ENCODE assay signal across 7 cellular contexts in genomic region chr15:63237071-63237470, GRCh38. TPM values are rescaled to one million over a fixed set of nuclear protein-coding genes. Genes with fewer than 3 reads are reported as not detected.
DNase-seq lines count a peak whose midpoint lies in the region; ATAC-seq, FAIRE-seq and TF ChIP-seq lines count a peak whose summit lies in the region.
"Not testable (repeated sequence)": the region's sequence is repeated elsewhere in the genome, so short reads cannot be mapped to it uniquely, and the experiment has no call there.

No MANE protein-coding gene starts in this region.

- H3K9me3 ChIP-seq in CD8-positive, alpha-beta memory T cell (ENCODE audit: low read length); SJSA1 (replicated peaks); astrocyte (ENCODE audit: insufficient read depth, low read depth, low read length); endothelial cell of umbilical vein (replicated peaks; ENCODE audit: control insufficient read depth, insufficient read depth, low read length); osteoblast (ENCODE audit: low read depth, low read length): not testable (repeated sequence)

- not testable (repeated sequence) for DNase-seq in CD8-positive, alpha-beta memory T cell; SJSA1 (ENCODE audit: low read depth in 1 of 2, low spot score in 2 of 2); activated T-cell treated with anti-CD3 and anti-CD28 coated beads, Interleukin-2, amount 50 U/mL, for 72 hours; astrocyte (ENCODE audit: low read depth); osteoblast (ENCODE audit: insufficient read length, low spot score, missing footprints)
- DNase-seq in endothelial cell of umbilical vein (ENCODE audit: low read depth, low spot score), result peak; percentile 14

- TF ChIP-seq CTCF in astrocyte (IDR thresholded peaks at IDR 0.05; ENCODE audit: insufficient read depth, low read depth, low read length); endothelial cell of umbilical vein (IDR thresholded peaks at IDR 0.05; ENCODE audit: extremely low read depth in 1 of 2, insufficient read depth in 1 of 2, low read depth in 1 of 2, low read length in 2 of 2); osteoblast (IDR thresholded peaks at IDR 0.05; ENCODE audit: extremely low read depth, low read depth, low read length): not testable (repeated sequence)

- H3K36me3 Mint-ChIP-seq in CD8-positive, alpha-beta memory T cell, result peaks cover 0 to 28% (median 11%) of the 10 kb centered on the region in 3 donors
- H3K36me3 Mint-ChIP-seq in activated T-cell treated with anti-CD3 and anti-CD28 coated beads, Interleukin-2, amount 50 U/mL, for 72 hours (ENCODE audit: insufficient read depth in 2 of 2), result peaks cover 1 to 20% of the 10 kb centered on the region in 2 donors
- not testable (repeated sequence) for H3K36me3 Mint-ChIP-seq in astrocyte (ENCODE audit: low read depth, unreplicated experiment)

- not testable (repeated sequence) for H3K4me2 ChIP-seq in astrocyte (ENCODE audit: low read length); endothelial cell of umbilical vein (ENCODE audit: insufficient read depth, low read length)
- peak overlapping the region; percentile 21 for H3K4me2 ChIP-seq in osteoblast (ENCODE audit: insufficient read depth, low read length)

- not testable (repeated sequence) for H3K9me3 Mint-ChIP-seq in CD8-positive, alpha-beta memory T cell; activated T-cell treated with anti-CD3 and anti-CD28 coated beads, Interleukin-2, amount 50 U/mL, for 72 hours; astrocyte (ENCODE audit: unreplicated experiment)

- not testable (repeated sequence) for H3K27me3 Mint-ChIP-seq in CD8-positive, alpha-beta memory T cell; activated T-cell treated with anti-CD3 and anti-CD28 coated beads, Interleukin-2, amount 50 U/mL, for 72 hours (ENCODE audit: low read depth); astrocyte (ENCODE audit: low read depth, unreplicated experiment)

- H3K4me1 Mint-ChIP-seq in CD8-positive, alpha-beta memory T cell, result peaks cover 71 to 86% (median 77%) of the 10 kb centered on the region in 3 donors
- peaks cover 79% of the 10 kb centered on the region for H3K4me1 Mint-ChIP-seq in activated T-cell treated with anti-CD3 and anti-CD28 coated beads, Interleukin-2, amount 50 U/mL, for 72 hours (ENCODE audit: low read depth)
- H3K4me1 Mint-ChIP-seq in astrocyte (ENCODE audit: low read depth, unreplicated experiment), result peaks cover 50% of the 10 kb centered on the region

- H4K20me1 ChIP-seq in astrocyte (ENCODE audit: insufficient read depth, low read length); endothelial cell of umbilical vein (replicated peaks; ENCODE audit: control insufficient read depth, extremely low read depth, insufficient read depth, low read length); osteoblast (ENCODE audit: insufficient read depth, low read length): not testable (repeated sequence)

- ATAC-seq in activated T-cell treated with anti-CD3 and anti-CD28 coated beads, Interleukin-2, amount 50 U/mL, for 72 hours (replicated peaks in 1 of 2), result not testable (repeated sequence)

- dilution Hi-C loops in endothelial cell of umbilical vein (cut with MboI; ENCODE audit: extremely low pct_ligation_motif_present, low sequenced_read_pairs), result not testable (repeated sequence)

- H3K79me2 ChIP-seq in ACC112 (ENCODE audit: control insufficient read depth, insufficient read depth, low read length, unreplicated experiment) (peaks cover 60% of the 10 kb centered on the region), astrocyte (ENCODE audit: insufficient read depth, low read length) (peaks cover 45% of the 10 kb centered on the region), endothelial cell of umbilical vein (ENCODE audit: control insufficient read depth, insufficient read depth, low read length) (peaks cover 47% of the 10 kb centered on the region), osteoblast (ENCODE audit: insufficient read depth, low read length) (peaks cover 54% of the 10 kb centered on the region)

- H3K36me3 ChIP-seq in ACC112 (ENCODE audit: insufficient read depth, low read length); CD8-positive, alpha-beta memory T cell (ENCODE audit: insufficient read depth, low read length); SJSA1; astrocyte (ENCODE audit: insufficient read depth, low read length); endothelial cell of umbilical vein (ENCODE audit: control insufficient read depth in 2 of 2, extremely low read depth in 1 of 2, insufficient read depth in 2 of 2, low read length in 2 of 2); osteoblast (ENCODE audit: insufficient read depth, low read length): not testable (repeated sequence)

- H2AFZ ChIP-seq in ACC112 (ENCODE audit: low read length, unreplicated experiment); astrocyte (ENCODE audit: low read depth, low read length); endothelial cell of umbilical vein (ENCODE audit: low read depth, low read length); osteoblast (ENCODE audit: low read length): not testable (repeated sequence)

- H3K4me1 ChIP-seq in ACC112 (ENCODE audit: control insufficient read depth, insufficient read depth, low read length, unreplicated experiment) (peaks cover 78% of the 10 kb centered on the region), SJSA1 (replicated peaks) (peaks cover 55% of the 10 kb centered on the region), astrocyte (ENCODE audit: insufficient read depth, low read length) (peaks cover 39% of the 10 kb centered on the region), endothelial cell of umbilical vein (ENCODE audit: control insufficient read depth, extremely low read depth, insufficient read depth, low read length) (peaks cover 46% of the 10 kb centered on the region), osteoblast (ENCODE audit: insufficient read depth, low read length) (peaks cover 62% of the 10 kb centered on the region)
- H3K4me1 ChIP-seq in CD8-positive, alpha-beta memory T cell (ENCODE audit: insufficient read depth, low read length), result peaks cover 50% of the 10 kb centered on the region

- H3K27ac ChIP-seq in ACC112 (ENCODE audit: low read depth, low read length) (peak overlapping the region; percentile 92), SJSA1 (peak overlapping the region; percentile 10; the same call in 1 of the 2 replicates), osteoblast (ENCODE audit: low read depth, low read length) (peak overlapping the region; percentile 36)
- not testable (repeated sequence) for H3K27ac ChIP-seq in CD8-positive, alpha-beta memory T cell (ENCODE audit: low read depth, low read length); astrocyte (ENCODE audit: low read depth, low read length); endothelial cell of umbilical vein (ENCODE audit: insufficient read depth, low read depth, low read length)

- not testable (repeated sequence) for H3K27me3 ChIP-seq in ACC112 (ENCODE audit: insufficient read depth, low read length); CD8-positive, alpha-beta memory T cell (ENCODE audit: insufficient read depth, low read length, poor library complexity, severe bottlenecking); SJSA1 (replicated peaks); astrocyte (ENCODE audit: insufficient read depth, low read length); endothelial cell of umbilical vein (ENCODE audit: control insufficient read depth in 2 of 2, insufficient read depth in 2 of 2, low read length in 2 of 2); osteoblast (ENCODE audit: insufficient read depth, low read length)

- not testable (repeated sequence) for H3K9me1 ChIP-seq in endothelial cell of umbilical vein (replicated peaks; ENCODE audit: control insufficient read depth, extremely low read depth, insufficient read depth, low read length)

- H3K4me3 Mint-ChIP-seq in CD8-positive, alpha-beta memory T cell; activated T-cell treated with anti-CD3 and anti-CD28 coated beads, Interleukin-2, amount 50 U/mL, for 72 hours: not testable (repeated sequence)
- peak overlapping the region; percentile 3 for H3K4me3 Mint-ChIP-seq in astrocyte (ENCODE audit: unreplicated experiment)

- POLR2A ChIA-PET in CD8-positive, alpha-beta memory T cell (lab: Charles Lee); endothelial cell of umbilical vein (lab: Charles Lee): not testable (repeated sequence)

- BruUV-seq in endothelial cell of umbilical vein (replicated peaks; lab: Mats Ljungman, UMichigan), result not testable (repeated sequence)

- H3K4me3 ChIP-seq in ACC112 (ENCODE audit: low read depth, low read length); CD8-positive, alpha-beta memory T cell (ENCODE audit: low read length); SJSA1; astrocyte (ENCODE audit: insufficient read depth, low read depth, low read length); endothelial cell of umbilical vein (replicated peaks in 1 of 3; ENCODE audit: insufficient read depth in 1 of 3, low read depth in 1 of 3, low read length in 3 of 3); osteoblast (ENCODE audit: insufficient read depth, low read length): not testable (repeated sequence)

- not testable (repeated sequence) for TF ChIP-seq POLR2A in endothelial cell of umbilical vein (IDR thresholded peaks at IDR 0.05; ENCODE audit: low read depth, low read length)

- CTCF ChIA-PET in CD8-positive, alpha-beta memory T cell (lab: Charles Lee), result interaction anchor here (1.1 kb wide), 1 partner anchor 71 kb away, joined by 3 read pairs; no protein-coding TSS in a partner anchor
- CTCF ChIA-PET in endothelial cell of umbilical vein (lab: Charles Lee), result interaction anchor here (1.0 kb wide), 1 partner anchor 10 kb away, joined by 3 read pairs; no protein-coding TSS in a partner anchor

- not testable (repeated sequence) for H3K9ac ChIP-seq in astrocyte (ENCODE audit: low read length); endothelial cell of umbilical vein (replicated peaks; ENCODE audit: extremely low read depth, insufficient read depth, low read length)

- intact Hi-C loops in endothelial cell of umbilical vein (cut with micrococcal nuclease), result not testable (repeated sequence)

- peak overlapping the region in 5 of 8 donors; percentile 12 to 75 (median 51) for H3K27ac Mint-ChIP-seq in CD8-positive, alpha-beta memory T cell
- H3K27ac Mint-ChIP-seq in activated T-cell treated with anti-CD3 and anti-CD28 coated beads, Interleukin-2, amount 50 U/mL, for 72 hours, result peak overlapping the region; percentile 37
- H3K27ac Mint-ChIP-seq in astrocyte (ENCODE audit: unreplicated experiment), result not testable (repeated sequence)

- not testable (repeated sequence) for FAIRE-seq in astrocyte (lab: Jason Lieb, UNC); endothelial cell of umbilical vein (lab: Jason Lieb, UNC)

RNA-seq across cellular contexts. Expression of gene APH1B, which starts 40.3 kb away (rescaled TPM):
- total RNA-seq in CD8-positive, alpha-beta memory T cell, result 1 to 10 TPM; 6.7 to 9.2 TPM
- 13.1 TPM for polyA plus RNA-seq in CD8-positive, alpha-beta memory T cell
- 24.1 and 26.8 TPM in 2 replicates for total RNA-seq in SJSA1 (2014; rRNA removed; shearing (Covaris generic))
- total RNA-seq in activated T-cell treated with anti-CD3 and anti-CD28 coated beads, Interleukin-2, amount 50 U/mL, for 72 hours, result 10 to 100 TPM; 24.4 to 30.6 TPM
- total RNA-seq in astrocyte (14.7 and 18.2 TPM in 2 replicates), endothelial cell of umbilical vein (24.6 and 28.8 TPM in 2 replicates), osteoblast (17.7 and 21.8 TPM in 2 replicates)
- 14.0 and 14.6 TPM in 2 replicates for polyA plus RNA-seq in endothelial cell of umbilical vein
- polyA plus RNA-seq in endothelial cell of umbilical vein (2011; cell fraction: cytosol; rRNA removed), result 7.7 and 8.3 TPM in 2 replicates
- polyA plus RNA-seq in endothelial cell of umbilical vein (2011; cell fraction: nucleus; rRNA removed), result 17.3 and 20.7 TPM in 2 replicates
- 9.5 and 14.2 TPM in 2 replicates for polyA plus RNA-seq in endothelial cell of umbilical vein (2012)
- polyA minus RNA-seq in endothelial cell of umbilical vein, result 21.7 and 27.9 TPM in 2 replicates
- not detected for polyA minus RNA-seq in endothelial cell of umbilical vein (2011; cell fraction: cytosol; rRNA and poly(A)+ RNA removed)
- 19.2 and 31.2 TPM in 2 replicates for polyA minus RNA-seq in endothelial cell of umbilical vein (2011; cell fraction: nucleus; rRNA and poly(A)+ RNA removed)

RNA-seq across cellular contexts. Expression of gene RAB8B, which starts 47.7 kb away (rescaled TPM):
- 100 to 1,000 TPM; 165 to 169 TPM for total RNA-seq in CD8-positive, alpha-beta memory T cell
- polyA plus RNA-seq in CD8-positive, alpha-beta memory T cell, result 52.9 TPM
- total RNA-seq in SJSA1 (2014; rRNA removed; shearing (Covaris generic)), result 66.8 and 75.1 TPM in 2 replicates
- 100 to 1,000 TPM; 122 to 157 TPM for total RNA-seq in activated T-cell treated with anti-CD3 and anti-CD28 coated beads, Interleukin-2, amount 50 U/mL, for 72 hours
- 45.7 and 49.3 TPM in 2 replicates for total RNA-seq in astrocyte
- 50.3 and 52.5 TPM in 2 replicates for total RNA-seq in endothelial cell of umbilical vein
- polyA plus RNA-seq in endothelial cell of umbilical vein, result 7.5 and 10.4 TPM in 2 replicates
- 16.2 and 17.8 TPM in 2 replicates for polyA plus RNA-seq in endothelial cell of umbilical vein (2011; cell fraction: cytosol; rRNA removed)
- 16.0 and 23.7 TPM in 2 replicates for polyA plus RNA-seq in endothelial cell of umbilical vein (2011; cell fraction: nucleus; rRNA removed)
- polyA plus RNA-seq in endothelial cell of umbilical vein (2012), result 38.0 and 52.8 TPM in 2 replicates
- polyA minus RNA-seq in endothelial cell of umbilical vein, result 31.1 and 38.5 TPM in 2 replicates
- polyA minus RNA-seq in endothelial cell of umbilical vein (2011; cell fraction: cytosol; rRNA and poly(A)+ RNA removed), result 30.1 TPM
- 11.3 and 19.3 TPM in 2 replicates for polyA minus RNA-seq in endothelial cell of umbilical vein (2011; cell fraction: nucleus; rRNA and poly(A)+ RNA removed)
- 55.7 and 57.5 TPM in 2 replicates for total RNA-seq in osteoblast
